16 cellular contexts compared by ENCODE assay signal in genomic region chr21:33552093-33552998, GRCh38. TPM values are rescaled to one million over a fixed set of nuclear protein-coding genes. Genes with fewer than 3 reads are reported as not detected.
DNase-seq lines count a peak whose midpoint lies in the region; ATAC-seq and TF ChIP-seq lines count a peak whose summit lies in the region.
"Had no signal": no experiment of that assay in that cellular context is flagged by ENCODE, and none has a peak within 500 bp of the region (broad histone marks: within the 10 kb centered on the region; RNA-seq: fewer than 3 reads in every experiment).

No MANE protein-coding gene starts in this region.

- H3K27me3 Mint-ChIP-seq in activated naive CD8-positive, alpha-beta T cell treated with anti-CD3 and anti-CD28 coated beads, Interleukin-2, amount 50 U/mL, for 24 hours = no peaks in the 10 kb centered on the region
- H3K27me3 Mint-ChIP-seq in naive B cell = no peaks in the 10 kb centered on the region

- no peaks in the 10 kb centered on the region for H3K9me3 Mint-ChIP-seq in activated naive CD8-positive, alpha-beta T cell treated with anti-CD3 and anti-CD28 coated beads, Interleukin-2, amount 50 U/mL, for 24 hours
- H3K9me3 Mint-ChIP-seq in naive B cell = no peaks in the 10 kb centered on the region
- H3K9me3 Mint-ChIP-seq: T-helper 2 cell treated with Interferon-gamma antibody and Interleukin-4, amounts not matched to agents 5 μg/mL and 100 μg/mL, for 36 hours had no signal

- peaks cover 46% of the 10 kb centered on the region for H3K4me1 Mint-ChIP-seq in activated naive CD8-positive, alpha-beta T cell treated with anti-CD3 and anti-CD28 coated beads, Interleukin-2, amount 50 U/mL, for 24 hours
- H3K4me1 Mint-ChIP-seq in naive B cell = peaks cover 24 to 45% (median 37%) of the 10 kb centered on the region in 3 donors

- DNase-seq in DMS 273 (lab: John Stamatoyannopoulos, UW; ENCODE audit: unreplicated experiment) (peak; percentile 16), DMS 273 treated with DMSO at 0.1 percent for 48 hours (lab: John Stamatoyannopoulos, UW) (no peak), naive B cell (no peak), NCI-H2196 (lab: John Stamatoyannopoulos, UW; ENCODE audit: unreplicated experiment) (no peak), midbrain (lab: John Stamatoyannopoulos, UW) (no peak), DMS79 treated with DMSO at 0.1 percent for 48 hours (lab: John Stamatoyannopoulos, UW) (no peak)
- DNase-seq in activated naive CD8-positive, alpha-beta T cell treated with anti-CD3 and anti-CD28 coated beads, Interleukin-2, amount 50 U/mL, for 24 hours = no peak
- DNase-seq: activated CD4-positive, alpha-beta T cell treated with anti-CD3 and anti-CD28 coated beads for 48 hours; C1 segment of cervical spinal cord; esophagus squamous epithelium; head of caudate nucleus; NCI-H187 treated with DMSO at 0.1 percent for 48 hours; NCI-H748 treated with DMSO at 0.1 percent for 48 hours; stimulated activated CD4-positive, alpha-beta T cell treated with anti-CD3 and anti-CD28 coated beads, Interleukin-15, amount 100 ng/mL, for 24 hours had no signal

- peak; percentile 19 for TF ChIP-seq POLR2A in GM18505 (IDR thresholded peaks at IDR 0.05; ENCODE audit: borderline replicate concordance, extremely low read depth, insufficient read depth, insufficient read length)

- no peak overlapping the region for H3K4me3 Mint-ChIP-seq in activated naive CD8-positive, alpha-beta T cell treated with anti-CD3 and anti-CD28 coated beads, Interleukin-2, amount 50 U/mL, for 24 hours
- peak overlapping the region in 1 of 8 donors; percentile 19 for H3K4me3 Mint-ChIP-seq in naive B cell
- H3K4me3 Mint-ChIP-seq: T-helper 2 cell treated with Interferon-gamma antibody and Interleukin-4, amounts not matched to agents 5 μg/mL and 100 μg/mL, for 36 hours had no signal

- H3K36me3 Mint-ChIP-seq in activated naive CD8-positive, alpha-beta T cell treated with anti-CD3 and anti-CD28 coated beads, Interleukin-2, amount 50 U/mL, for 24 hours (ENCODE audit: low read depth) = peaks cover 80% of the 10 kb centered on the region
- peaks cover 39 to 49% of the 10 kb centered on the region in 2 donors for H3K36me3 Mint-ChIP-seq in naive B cell

- no peak overlapping the region for H3K27ac Mint-ChIP-seq in activated naive CD8-positive, alpha-beta T cell treated with anti-CD3 and anti-CD28 coated beads, Interleukin-2, amount 50 U/mL, for 24 hours
- peak overlapping the region in 3 of 6 donors; percentile 39 to 62 (median 41) for H3K27ac Mint-ChIP-seq in naive B cell
- H3K27ac Mint-ChIP-seq: T-helper 2 cell treated with Interferon-gamma antibody and Interleukin-4, amounts not matched to agents 5 μg/mL and 100 μg/mL, for 36 hours had no signal

- no peak for ATAC-seq in GM18505 (IDR thresholded peaks at IDR 0.05; ENCODE audit: unreplicated experiment)
- ATAC-seq in activated naive CD8-positive, alpha-beta T cell treated with anti-CD3 and anti-CD28 coated beads, Interleukin-2, amount 50 U/mL, for 24 hours = peak; percentile 25
- ATAC-seq in naive B cell (ENCODE audit: low read depth in 2 of 2) = peak; percentile 6 to 13

RNA-seq across cellular contexts. Expression of gene SON, which starts 9.5 kb away (rescaled TPM):
- polyA plus RNA-seq in naive B cell (ENCODE audit: low read depth in 6 of 6) = 100 to 1,000 TPM; 411 to 679 (median 522) TPM

RNA-seq across cellular contexts. Expression of gene GART, which starts 10.4 kb away (rescaled TPM):
- polyA plus RNA-seq in naive B cell (ENCODE audit: low read depth in 6 of 6) = 10 to 100 TPM; 24.8 to 38.4 (median 32.2) TPM

RNA-seq across cellular contexts. Expression of gene DONSON, which starts 36.1 kb away (rescaled TPM):
- 1 to 10 TPM in 5 of 6 donors, not detected in 1; 1.2 to 2.4 (median 2.1) TPM for polyA plus RNA-seq in naive B cell (ENCODE audit: low read depth in 6 of 6)
